8 cellular contexts compared by ENCODE assay signal in the genomic region with DNA sequence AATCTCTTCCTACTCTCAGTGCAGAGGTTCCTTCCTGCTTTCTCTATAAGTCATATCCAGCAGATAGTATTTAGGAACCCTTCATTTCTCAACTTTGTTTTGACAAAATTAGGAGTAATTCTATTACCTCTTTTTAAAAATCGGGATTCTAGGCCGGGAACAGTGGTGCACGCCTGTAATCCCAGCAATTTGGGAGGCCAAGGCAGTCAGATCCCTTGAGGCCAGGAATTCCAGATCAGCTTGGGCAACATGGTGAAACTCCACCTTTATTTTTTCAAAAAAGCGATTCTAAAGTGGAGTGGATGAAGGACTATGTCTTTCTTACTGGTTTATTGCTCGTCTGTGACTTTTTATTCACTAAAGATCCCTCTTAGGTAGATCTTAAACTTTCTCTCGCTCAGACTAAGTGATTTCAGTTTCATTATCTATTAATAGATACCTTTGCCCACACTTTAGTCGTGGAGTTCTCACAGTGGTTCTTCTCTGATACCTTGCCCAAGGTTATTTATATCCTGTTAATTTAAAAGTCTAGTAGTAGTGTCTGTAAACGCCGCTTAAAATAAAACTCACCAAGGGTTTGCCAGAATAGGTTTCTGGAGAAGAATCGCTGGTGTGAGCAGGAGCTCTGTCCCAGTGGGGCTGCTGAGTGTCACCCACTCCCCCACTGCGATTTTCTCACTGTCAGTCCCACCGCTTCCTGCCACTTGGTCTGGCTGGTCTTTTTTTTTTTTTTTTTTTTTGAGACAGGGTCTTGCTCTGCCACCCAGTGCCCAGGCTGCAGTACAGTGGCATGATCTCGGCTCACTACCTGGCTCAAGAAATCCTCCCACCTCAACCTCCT. TPM values are rescaled to one million over a fixed set of nuclear protein-coding genes. Genes with fewer than 3 reads are reported as not detected.
A peak's percentile ranks its signal among the peaks of the same experiment; 100 is the strongest.
DNase-seq lines count a peak whose midpoint lies in the region; ATAC-seq and TF ChIP-seq lines count a peak whose summit lies in the region.

No MANE protein-coding gene starts in this region.

- H3K4me1 ChIP-seq in rectal smooth muscle tissue (ENCODE audit: control insufficient read depth, insufficient read depth, low read length) (no peaks in the 10 kb centered on the region), Caco-2 (no peaks in the 10 kb centered on the region)

- H3K9me3 Mint-ChIP-seq in activated T-cell treated with anti-CD3 and anti-CD28 coated beads, Interleukin-2, amount 50 U/mL, for 24 hours, result no peaks in the 10 kb centered on the region
- H3K9me3 Mint-ChIP-seq in Caco-2 (ENCODE audit: unreplicated experiment), result no peaks in the 10 kb centered on the region

- H3K9me3 ChIP-seq in Caco-2 (no peaks in the 10 kb centered on the region), MG63 (no peaks in the 10 kb centered on the region)

- H3K27ac ChIP-seq in rectal smooth muscle tissue (ENCODE audit: low read depth, low read length), result peak overlapping the region; percentile 64

- TF ChIP-seq CTCF in Caco-2 (IDR thresholded peaks at IDR 0.05; ENCODE audit: insufficient read depth in 1 of 2, low read depth in 1 of 2, low read length in 1 of 2, severe bottlenecking in 1 of 2, unreplicated experiment in 1 of 2), result no peak

- H3K27me3 ChIP-seq in rectal smooth muscle tissue (ENCODE audit: control insufficient read depth, insufficient read depth, low read length), result no peaks in the 10 kb centered on the region
- H3K27me3 ChIP-seq in Caco-2 (replicated peaks; ENCODE audit: control insufficient read depth, insufficient read depth, low read length), result no peaks in the 10 kb centered on the region
- no peaks in the 10 kb centered on the region for H3K27me3 ChIP-seq in MG63

- H3K36me3 Mint-ChIP-seq in activated T-cell treated with anti-CD3 and anti-CD28 coated beads, Interleukin-2, amount 50 U/mL, for 24 hours (ENCODE audit: low read depth), result no peaks in the 10 kb centered on the region
- no peaks in the 10 kb centered on the region for H3K36me3 Mint-ChIP-seq in Caco-2 (ENCODE audit: insufficient read depth, unreplicated experiment)

- H3K4me3 ChIP-seq in rectal smooth muscle tissue (ENCODE audit: low read length) (peak overlapping the region; percentile 46), Caco-2 (ENCODE audit: low read depth, low read length) (no peak overlapping the region), MG63 (no peak overlapping the region)

- CTCF ChIA-PET in Caco-2 (lab: Charles Lee), result interaction anchor here (0.6 to 0.7 kb wide), 2 partner anchors 12 to 161 kb away, joined by 3 to 6 read pairs; no protein-coding TSS in a partner anchor

- BruUV-seq in Caco-2 (replicated peaks; lab: Mats Ljungman, UMichigan), result no TSS peak

- peak overlapping the region; percentile 91 for H3K27ac Mint-ChIP-seq in activated T-cell treated with anti-CD3 and anti-CD28 coated beads, Interleukin-2, amount 50 U/mL, for 24 hours
- H3K27ac Mint-ChIP-seq in Caco-2 (ENCODE audit: unreplicated experiment), result no peak overlapping the region

- peak; percentile 70 for ATAC-seq in GM19351 (IDR thresholded peaks at IDR 0.05; ENCODE audit: unreplicated experiment)
- ATAC-seq in HG03108 (IDR thresholded peaks at IDR 0.05; ENCODE audit: unreplicated experiment), result peak; percentile 72

- POLR2A ChIA-PET in Caco-2 (lab: Charles Lee), result no interaction called here

- H3K9ac ChIP-seq in rectal smooth muscle tissue (ENCODE audit: low read length), result no peak overlapping the region

- H3K27me3 Mint-ChIP-seq in activated T-cell treated with anti-CD3 and anti-CD28 coated beads, Interleukin-2, amount 50 U/mL, for 24 hours, result no peaks in the 10 kb centered on the region
- H3K27me3 Mint-ChIP-seq in Caco-2 (ENCODE audit: insufficient read depth, unreplicated experiment), result no peaks in the 10 kb centered on the region

- peaks cover 50% of the 10 kb centered on the region for H3K4me1 Mint-ChIP-seq in activated T-cell treated with anti-CD3 and anti-CD28 coated beads, Interleukin-2, amount 50 U/mL, for 24 hours (ENCODE audit: low read depth)
- H3K4me1 Mint-ChIP-seq in Caco-2 (ENCODE audit: low read depth, unreplicated experiment), result no peaks in the 10 kb centered on the region

- peak; percentile 49 for DNase-seq in activated T-cell treated with anti-CD3 and anti-CD28 coated beads, Interleukin-2, amount 50 U/mL, for 24 hours
- DNase-seq in Caco-2, result no peak
- DNase-seq in CD1c-positive myeloid dendritic cell (ENCODE audit: extremely low spot score), result no peak
- DNase-seq in MG63, result no peak
- DNase-seq in SKM-1 treated with dmso at 0.1 percent for 144 hours (lab: John Stamatoyannopoulos, UW; ENCODE audit: unreplicated experiment), result no peak

- H3K36me3 ChIP-seq in rectal smooth muscle tissue (ENCODE audit: control insufficient read depth, insufficient read depth, low read length) (no peaks in the 10 kb centered on the region), Caco-2 (ENCODE audit: control insufficient read depth, insufficient read depth, low read length) (no peaks in the 10 kb centered on the region), MG63 (no peaks in the 10 kb centered on the region)

- H3K4me3 Mint-ChIP-seq in activated T-cell treated with anti-CD3 and anti-CD28 coated beads, Interleukin-2, amount 50 U/mL, for 24 hours, result peak overlapping the region; percentile 78
- H3K4me3 Mint-ChIP-seq in Caco-2 (ENCODE audit: unreplicated experiment), result no peak overlapping the region

- intact Hi-C loops in Caco-2 (cut with micrococcal nuclease; ENCODE audit: unreplicated experiment), result no loop called here

RNA-seq across cellular contexts. Expression of a gene that starts 27.0 kb away (rescaled TPM):
- 20.8 and 20.9 TPM in 2 replicates for total RNA-seq in Caco-2 (2022)
- total RNA-seq in MG63 (2014; rRNA removed; shearing (Covaris generic); ENCODE audit: low replicate concordance), result 5.5 and 13.9 TPM in 2 replicates
